ENCODE assay signal across 19 cellular contexts in genomic region chr10:69142983-69143382, GRCh38. TPM values are rescaled to one million over a fixed set of nuclear protein-coding genes. Genes with fewer than 3 reads are reported as not detected.
A peak's percentile ranks its signal among the peaks of the same experiment; 100 is the strongest.
DNase-seq lines count a peak whose midpoint lies in the region; ATAC-seq and TF ChIP-seq lines count a peak whose summit lies in the region.
"Had no signal": no experiment of that assay in that cellular context is flagged by ENCODE, and none has a peak within 500 bp of the region (broad histone marks: within the 10 kb centered on the region; RNA-seq: fewer than 3 reads in every experiment).

No MANE protein-coding gene starts in this region.

- no peak for TF ChIP-seq RAD21 in IMR-90 (IDR thresholded peaks at IDR 0.05; ENCODE audit: low read length)

- intact Hi-C loops in IMR-90 (cut with micrococcal nuclease) = no loop called here

- H4K91ac ChIP-seq in IMR-90 (ENCODE audit: insufficient read depth, low read depth, low read length) = no peak overlapping the region

- no peak overlapping the region for H2AK9ac ChIP-seq in IMR-90 (replicated peaks; ENCODE audit: low read depth, low read length, poor library complexity)

- H3K56ac ChIP-seq in IMR-90 (ENCODE audit: extremely low read depth, insufficient read depth, low read length) = no peak overlapping the region

- H2BK15ac ChIP-seq in IMR-90 (ENCODE audit: low read depth, low read length) = no peak overlapping the region

- no peak overlapping the region for H3K4me2 ChIP-seq in IMR-90 (ENCODE audit: low read depth, low read length)
- no peak overlapping the region for H3K4me2 ChIP-seq in hepatocyte
- no peak overlapping the region for H3K4me2 ChIP-seq in osteoblast (ENCODE audit: insufficient read depth, low read length)
- H3K4me2 ChIP-seq: SK-N-SH had no signal

- TF ChIP-seq CTCF in IMR-90 (conservative IDR thresholded peaks at IDR 0.05; ENCODE audit: low read depth, low read length) = no peak
- TF ChIP-seq CTCF in NB4 (IDR thresholded peaks at IDR 0.05; ENCODE audit: low read depth, low read length) = no peak
- TF ChIP-seq CTCF in hepatocyte (IDR thresholded peaks at IDR 0.05; ENCODE audit: poor library complexity) = no peak
- no peak for TF ChIP-seq CTCF in osteoblast (IDR thresholded peaks at IDR 0.05; ENCODE audit: extremely low read depth, low read depth, low read length)

- H2BK20ac ChIP-seq in IMR-90 (ENCODE audit: low read depth, low read length) = no peak overlapping the region

- no peaks in the 10 kb centered on the region for H3K9me2 ChIP-seq in hepatocyte (replicated peaks; ENCODE audit: insufficient read depth)
- H3K9me2 ChIP-seq: SK-N-SH had no signal

- TF ChIP-seq POLR2A in IMR-90 (IDR thresholded peaks at IDR 0.05; ENCODE audit: low read depth, low read length) = no peak
- TF ChIP-seq POLR2A in NB4 (IDR thresholded peaks at IDR 0.05; ENCODE audit: extremely low read depth, insufficient read length) = no peak

- ATAC-seq in IMR-90 (ENCODE audit: low read depth) (no peak), HG03460 (IDR thresholded peaks at IDR 0.05; ENCODE audit: unreplicated experiment) (no peak)

- H4K8ac ChIP-seq in IMR-90 (ENCODE audit: low read depth in 2 of 2, low read length in 2 of 2) = no peak overlapping the region

- no peaks in the 10 kb centered on the region for H3K4me1 ChIP-seq in IMR-90 (ENCODE audit: control insufficient read depth, insufficient read depth, low read length)
- no peaks in the 10 kb centered on the region for H3K4me1 ChIP-seq in hepatocyte (ENCODE audit: insufficient read depth)
- no peaks in the 10 kb centered on the region for H3K4me1 ChIP-seq in osteoblast (ENCODE audit: insufficient read depth, low read length)
- H3K4me1 ChIP-seq: HAP-1 had no signal

- H2BK120ac ChIP-seq in IMR-90 (ENCODE audit: low read depth, low read length) = no peak overlapping the region

- H3K9me1 ChIP-seq in IMR-90 (ENCODE audit: insufficient read depth, low read length) = peaks cover 7% of the 10 kb centered on the region; the same call in 1 of the 2 replicates

- peaks cover 30 to 60% of the 10 kb centered on the region in 2 experiments for H3K79me1 ChIP-seq in IMR-90 (ENCODE audit: low read depth in 1 of 2, low read length in 2 of 2)

- CTCF ChIA-PET in IMR-90 (lab: Yijun Ruan, JAX) = interaction anchor here (0.8 kb wide), 1 partner anchor 18 kb away, joined by 3 read pairs; no protein-coding TSS in a partner anchor

- H4K5ac ChIP-seq in IMR-90 (ENCODE audit: low read depth, low read length) = no peak overlapping the region

- H2AFZ ChIP-seq in IMR-90 (replicated peaks; ENCODE audit: low read length, poor library complexity) (no peak overlapping the region), hepatocyte (no peak overlapping the region), osteoblast (ENCODE audit: low read length) (no peak overlapping the region)
- H2AFZ ChIP-seq: GM23248 had no signal

- H3K36me3 ChIP-seq in IMR-90 (ENCODE audit: control insufficient read depth, insufficient read depth, low read length) = peaks cover 1% of the 10 kb centered on the region; the same call in 1 of the 2 replicates
- H3K36me3 ChIP-seq in hepatocyte (replicated peaks; ENCODE audit: insufficient read depth, low read depth) = no peaks in the 10 kb centered on the region
- H3K36me3 ChIP-seq in osteoblast (ENCODE audit: insufficient read depth, low read length) = peaks cover 3% of the 10 kb centered on the region
- H3K36me3 ChIP-seq: HAP-1 had no signal

- H2AK5ac ChIP-seq in IMR-90 (ENCODE audit: low read depth, low read length) = no peak overlapping the region

- peaks cover 85% of the 10 kb centered on the region for H3K79me2 ChIP-seq in hepatocyte
- H3K79me2 ChIP-seq in osteoblast (ENCODE audit: insufficient read depth, low read length) = peaks cover 88% of the 10 kb centered on the region

- H2BK5ac ChIP-seq in IMR-90 (ENCODE audit: low read depth, low read length, poor library complexity, severe bottlenecking) = no peak overlapping the region

- no peak overlapping the region for H3K23ac ChIP-seq in IMR-90 (ENCODE audit: low read depth, low read length)

- H3K18ac ChIP-seq in IMR-90 (ENCODE audit: low read depth, low read length) = no peak overlapping the region

- BruUV-seq in IMR-90 (replicated peaks; lab: Mats Ljungman, UMichigan) = no TSS peak

- dilution Hi-C loops in IMR-90 (cut with HindIII; ENCODE audit: low sequenced_read_pairs, unreplicated experiment) = no loop called here

- H3K9me3 ChIP-seq in IMR-90 (ENCODE audit: control insufficient read depth, insufficient read depth, low read length) (no peaks in the 10 kb centered on the region), hepatocyte (ENCODE audit: low read depth) (no peaks in the 10 kb centered on the region), osteoblast (ENCODE audit: low read depth, low read length) (no peaks in the 10 kb centered on the region)
- H3K9me3 ChIP-seq: HAP-1, SK-N-SH had no signal

- in situ Hi-C loops in IMR-90 (cut with MboI; ENCODE audit: low sequenced_read_pairs) = no loop called here

- H3K27ac ChIP-seq in IMR-90 (ENCODE audit: insufficient read depth, low read length) (no peak overlapping the region), hepatocyte (no peak overlapping the region), osteoblast (ENCODE audit: low read depth, low read length) (no peak overlapping the region)
- H3K27ac ChIP-seq: C4-2B, GM23248 had no signal

- WGBS in IMR-90 (ENCODE audit: extremely low coverage in 2 of 2, insufficient read length in 1 of 2), 2 experiments = no CpG with 5 or more reads among the region's 3 CpGs
- WGBS in hepatocyte (ENCODE audit: low lambda C conversion rate, missing lambda C conversion rate) = 56% methylated on average over 3 of the region's 3 CpGs

- no peak overlapping the region for H3K9ac ChIP-seq in IMR-90 (ENCODE audit: low read depth, low read length)
- H3K9ac ChIP-seq: GM23248, SK-N-SH had no signal

- DNase-seq in IMR-90 = no peak
- peak; percentile 28 for DNase-seq in NB4 (ENCODE audit: low read depth)
- DNase-seq in hepatocyte (ENCODE audit: low spot score) = peak; percentile 6
- peak; percentile 36 for DNase-seq in osteoblast (ENCODE audit: insufficient read length, low spot score, missing footprints)
- no peak for DNase-seq in activated CD4-positive, alpha-beta T cell treated with anti-CD3 and anti-CD28 coated beads for 1 hour
- DNase-seq in medulla oblongata (ENCODE audit: extremely low spot score) = no peak
- DNase-seq: ACHN, DMS79, GM23248, MM.1S, NCI-H1694 treated with DMSO at 0.1 percent for 48 hours, NCI-H510A, NCI-H748 treated with DMSO at 0.1 percent for 48 hours, SHP77 treated with DMSO at 0.1 percent for 48 hours, SK-N-SH had no signal

- POLR2A ChIA-PET in IMR-90 (lab: Charles Lee; ENCODE audit: unreplicated experiment) = interaction anchor here (0.7 kb wide), 1 partner anchor 31 kb away, joined by 3 read pairs; no protein-coding TSS in a partner anchor

- 0 out of 2 replicates have a peak overlapping the region, but pooled peaks have one; percentile 32 for H3K14ac ChIP-seq in IMR-90 (replicated peaks; ENCODE audit: low read depth, low read length)

- H3K4me3 ChIP-seq in IMR-90 (ENCODE audit: insufficient read depth, low read depth, low read length) (no peak overlapping the region), NB4 (ENCODE audit: low read depth, low read length) (no peak overlapping the region), hepatocyte (no peak overlapping the region), osteoblast (ENCODE audit: insufficient read depth, low read length) (no peak overlapping the region)
- H3K4me3 ChIP-seq: GM23248, HAP-1 had no signal

- peaks cover 20% of the 10 kb centered on the region; the same call in 1 of the 2 replicates for H4K20me1 ChIP-seq in IMR-90 (ENCODE audit: insufficient read depth, low read length)
- H4K20me1 ChIP-seq in hepatocyte (ENCODE audit: insufficient read depth, poor library complexity, severe bottlenecking) = peaks cover 24% of the 10 kb centered on the region
- peaks cover 6% of the 10 kb centered on the region for H4K20me1 ChIP-seq in osteoblast (ENCODE audit: insufficient read depth, low read length)

- H3K27me3 ChIP-seq in IMR-90 (ENCODE audit: control insufficient read depth, insufficient read depth, low read length) = no peaks in the 10 kb centered on the region
- H3K27me3 ChIP-seq in hepatocyte = no peaks in the 10 kb centered on the region
- H3K27me3 ChIP-seq in osteoblast (ENCODE audit: insufficient read depth, low read length) = no peaks in the 10 kb centered on the region

- no peak overlapping the region for H3K4ac ChIP-seq in IMR-90 (ENCODE audit: low read depth, low read length)

TF ChIP-seq in IMR-90, 13 proteins besides CTCF, POLR2A, EP300 and RAD21 (continues in another document):
- no peak for TF ChIP-seq MXI1 (IDR thresholded peaks at IDR 0.05; ENCODE audit: borderline replicate concordance, low read depth, low read length)
- TF ChIP-seq FOS (IDR thresholded peaks at IDR 0.05; ENCODE audit: low read depth, low read length) = no peak
- no peak for TF ChIP-seq RCOR1 (IDR thresholded peaks at IDR 0.05; ENCODE audit: insufficient replicate concordance, low read length)
- TF ChIP-seq MAFK (IDR thresholded peaks at IDR 0.05; ENCODE audit: low read depth, low read length) = no peak
- TF ChIP-seq USF2 (IDR thresholded peaks at IDR 0.05; ENCODE audit: low read depth, low read length) = no peak

RNA-seq across cellular contexts. Expression of gene VPS26A, which starts 19.0 kb away (rescaled TPM):
- total RNA-seq in IMR-90 (2012; rRNA removed) = 7.2 and 24.7 TPM in 2 replicates
- polyA plus RNA-seq in IMR-90 (2012; rRNA removed) = 12.9 and 18.7 TPM in 2 replicates
- 1.2 and 1.4 TPM in 2 replicates for polyA plus RNA-seq in IMR-90 (2012; cell fraction: cytosol; rRNA removed)
- 0.28 and 5.0 TPM in 2 replicates for polyA plus RNA-seq in IMR-90 (2012; cell fraction: nucleus; rRNA removed; ENCODE audit: low replicate concordance)
- total RNA-seq in hepatocyte = 51.7 and 57.6 TPM in 2 replicates
- 58.7 and 71.2 TPM in 2 replicates for polyA plus RNA-seq in hepatocyte
- total RNA-seq in osteoblast = 41.3 and 56.3 TPM in 2 replicates

RNA-seq across cellular contexts. Expression of gene SUPV3L1, which starts 37.1 kb away (rescaled TPM):
- total RNA-seq in IMR-90 (2012; rRNA removed) (22.5 and 24.4 TPM in 2 replicates), hepatocyte (25.2 and 27.6 TPM in 2 replicates), osteoblast (34.5 and 34.7 TPM in 2 replicates)
- polyA plus RNA-seq in IMR-90 (2012; rRNA removed) (22.1 and 26.5 TPM in 2 replicates), hepatocyte (25.9 and 27.9 TPM in 2 replicates)
- polyA plus RNA-seq in IMR-90 (2012; cell fraction: cytosol; rRNA removed) = 5.2 and 16.7 TPM in 2 replicates
- 6.3 and 58.5 TPM in 2 replicates for polyA plus RNA-seq in IMR-90 (2012; cell fraction: nucleus; rRNA removed; ENCODE audit: low replicate concordance)

RNA-seq across cellular contexts. Expression of gene SRGN, which starts 55.1 kb away (rescaled TPM):
- total RNA-seq in IMR-90 (2012; rRNA removed) = 41.4 and 46.4 TPM in 2 replicates
- polyA plus RNA-seq in IMR-90 (2012; rRNA removed) = 29.8 and 33.3 TPM in 2 replicates
- 12.4 and 25.7 TPM in 2 replicates for polyA plus RNA-seq in IMR-90 (2012; cell fraction: cytosol; rRNA removed)
- 2.0 and 10.7 TPM in 2 replicates for polyA plus RNA-seq in IMR-90 (2012; cell fraction: nucleus; rRNA removed; ENCODE audit: low replicate concordance)
- 0.68 and 2.5 TPM in 2 replicates for total RNA-seq in hepatocyte
- 0.36 TPM in 1 of 2 replicates, not detected in the other for polyA plus RNA-seq in hepatocyte
- 344 and 474 TPM in 2 replicates for total RNA-seq in osteoblast
- total RNA-seq: HT-29 had no signal

Comparison
In these comparisons a context has a peak if more than half of its experiments do, and no peak if none do; other contexts are left out.
1. DNase-seq: peak in NB4 (single experiment), hepatocyte (single experiment) and osteoblast (single experiment); none in IMR-90 (single experiment), activated CD4-positive, alpha-beta T cell treated with anti-CD3 and anti-CD28 coated beads for 1 hour (single experiment) and medulla oblongata (single experiment).
2. RNA of gene SRGN, which starts 55.1 kb away (total RNA-seq): 344 to 474 TPM in osteoblast and 41.4 to 46.4 TPM in IMR-90; 0.68 to 2.5 TPM in hepatocyte; every median in the first group is over 10 times any median in the second.